In genomic region chr10:22427890-22428571, GRCh38 we compare ENCODE assay signal across 10 cellular contexts.
DNase-seq lines count a peak whose midpoint lies in the region; ATAC-seq and TF ChIP-seq lines count a peak whose summit lies in the region.
"Had no signal": no experiment of that assay in that cellular context is flagged by ENCODE, and none has a peak within 500 bp of the region (broad histone marks: within the 10 kb centered on the region; RNA-seq: fewer than 3 reads in every experiment).

No MANE protein-coding gene starts in this region.

- POLR2A ChIA-PET in Caco-2 (lab: Charles Lee), result no interaction called here

- 18 to 19% methylated on average over 6 of the region's 6 CpGs for WGBS in body of pancreas, 2 donors

- H3K4me1 Mint-ChIP-seq in Caco-2 (ENCODE audit: low read depth, unreplicated experiment), result peaks cover 36% of the 10 kb centered on the region

- H3K27me3 Mint-ChIP-seq in Caco-2 (ENCODE audit: insufficient read depth, unreplicated experiment), result no peaks in the 10 kb centered on the region

- H3K36me3 Mint-ChIP-seq in Caco-2 (ENCODE audit: insufficient read depth, unreplicated experiment), result no peaks in the 10 kb centered on the region

- H3K27ac ChIP-seq in body of pancreas, result peak overlapping the region in 1 of 4 donors; percentile 24
- H3K27ac ChIP-seq: KMS-11, tibial nerve had no signal

- H3K27me3 ChIP-seq in body of pancreas, result no peaks in the 10 kb centered on the region
- no peaks in the 10 kb centered on the region for H3K27me3 ChIP-seq in Caco-2 (replicated peaks; ENCODE audit: control insufficient read depth, insufficient read depth, low read length)
- H3K27me3 ChIP-seq: tibial nerve had no signal

- no TSS peak for BruUV-seq in Caco-2 (replicated peaks; lab: Mats Ljungman, UMichigan)

- H3K27ac Mint-ChIP-seq in Caco-2 (ENCODE audit: unreplicated experiment), result no peak overlapping the region

- no peaks in the 10 kb centered on the region for H3K9me3 Mint-ChIP-seq in Caco-2 (ENCODE audit: unreplicated experiment)

- intact Hi-C loops in body of pancreas (cut with DNase I) (no loop called here), Caco-2 (cut with micrococcal nuclease; ENCODE audit: unreplicated experiment) (no loop called here)

- no peak for TF ChIP-seq POLR2A in body of pancreas (IDR thresholded peaks at IDR 0.05)

- H3K4me3 Mint-ChIP-seq in Caco-2 (ENCODE audit: unreplicated experiment), result no peak overlapping the region

- H3K9me3 ChIP-seq in body of pancreas (no peaks in the 10 kb centered on the region), Caco-2 (no peaks in the 10 kb centered on the region)
- H3K9me3 ChIP-seq: tibial nerve had no signal

- ATAC-seq in body of pancreas, result peak; percentile 81
- no peak for ATAC-seq in HG03354 (IDR thresholded peaks at IDR 0.05; ENCODE audit: poor library complexity, severe bottlenecking, unreplicated experiment)
- no peak for ATAC-seq in HG02973 (IDR thresholded peaks at IDR 0.05; ENCODE audit: unreplicated experiment)

- no peaks in the 10 kb centered on the region for H3K4me1 ChIP-seq in body of pancreas
- H3K4me1 ChIP-seq in Caco-2, result peaks cover 28% of the 10 kb centered on the region

- CTCF ChIA-PET in Caco-2 (lab: Charles Lee), result no interaction called here

- DNase-seq in DMS79 treated with DMSO at 0.1 percent for 48 hours (lab: John Stamatoyannopoulos, UW) (peak; percentile 57), NCI-H2107 (lab: John Stamatoyannopoulos, UW) (peak; percentile 37), body of pancreas (no peak), non-pigmented ciliary epithelial cell (ENCODE audit: low read depth) (peak; percentile 57), Caco-2 (no peak), NOMO-1 treated with dmso at 0.1 percent for 144 hours (lab: John Stamatoyannopoulos, UW; ENCODE audit: unreplicated experiment) (no peak)

- no peak for TF ChIP-seq CTCF in body of pancreas (IDR thresholded peaks at IDR 0.05)
- no peak for TF ChIP-seq CTCF in Caco-2 (IDR thresholded peaks at IDR 0.05; ENCODE audit: insufficient read depth in 1 of 2, low read depth in 1 of 2, low read length in 1 of 2, severe bottlenecking in 1 of 2, unreplicated experiment in 1 of 2)

- no peaks in the 10 kb centered on the region for H3K36me3 ChIP-seq in body of pancreas (replicated peaks in 1 of 2; ENCODE audit: insufficient read depth in 1 of 2, low read depth in 2 of 2)
- no peaks in the 10 kb centered on the region for H3K36me3 ChIP-seq in Caco-2 (ENCODE audit: control insufficient read depth, insufficient read depth, low read length)
- H3K36me3 ChIP-seq: tibial nerve had no signal

- H3K4me3 ChIP-seq in body of pancreas (no peak overlapping the region), Caco-2 (ENCODE audit: low read depth, low read length) (no peak overlapping the region)
- H3K4me3 ChIP-seq: tibial nerve had no signal

Comparison
In these comparisons a context has a peak if more than half of its experiments do, and no peak if none do; other contexts are left out.
1. DNase-seq: peak in DMS79 treated with DMSO at 0.1 percent for 48 hours (single experiment), NCI-H2107 (single experiment) and non-pigmented ciliary epithelial cell (single experiment); none in body of pancreas (0 of 4), Caco-2 (0 of 2) and NOMO-1 treated with dmso at 0.1 percent for 144 hours (single experiment).